9 cellular contexts compared by ENCODE assay signal in genomic region chr3:46929324-46929723, GRCh38. TPM values are rescaled to one million over a fixed set of nuclear protein-coding genes. Genes with fewer than 3 reads are reported as not detected.
DNase-seq lines count a peak whose midpoint lies in the region; ATAC-seq, FAIRE-seq and TF ChIP-seq lines count a peak whose summit lies in the region.
"Had no signal": no experiment of that assay in that cellular context is flagged by ENCODE, and none has a peak within 500 bp of the region (broad histone marks: within the 10 kb centered on the region; RNA-seq: fewer than 3 reads in every experiment).

No MANE protein-coding gene starts in this region.

- CTCF ChIA-PET in HepG2 (lab: Yijun Ruan, JAX; ENCODE audit: low intra/inter-chr PET ratio, low total read pairs): no interaction called here

- peaks cover 26% of the 10 kb centered on the region for H4K20me1 ChIP-seq in HepG2 (ENCODE audit: insufficient read depth, low read length)

- no peak overlapping the region for H3K27ac ChIP-seq in liver (ENCODE audit: low read depth in 1 of 2, low read length in 2 of 2)
- H3K27ac ChIP-seq in HepG2 (ENCODE audit: extremely low read length, insufficient read depth, low read length): no peak overlapping the region
- H3K27ac ChIP-seq in vagina: peak overlapping the region; percentile 77

- no TSS peak for BruUV-seq in HepG2 (replicated peaks; lab: Mats Ljungman, UMichigan)

- H3K79me2 ChIP-seq in HepG2 (ENCODE audit: insufficient read depth, low read length): peaks cover 45% of the 10 kb centered on the region

- H3K4me3 ChIP-seq in liver (ENCODE audit: low read depth in 1 of 3, low read length in 3 of 3): no peak overlapping the region
- H3K4me3 ChIP-seq in HepG2 (replicated peaks in 1 of 3; ENCODE audit: insufficient read depth in 1 of 3, low read depth in 2 of 3, low read length in 3 of 3): no peak overlapping the region
- no peak overlapping the region for H3K4me3 ChIP-seq in vagina

- POLR2A ChIA-PET in HepG2 (lab: Yijun Ruan, JAX): no interaction called here

- H3K4me1 Mint-ChIP-seq in central memory CD8-positive, alpha-beta T cell: peaks cover 68% of the 10 kb centered on the region

- peaks cover 21 to 57% (median 47%) of the 10 kb centered on the region in 4 donors for H3K4me1 ChIP-seq in liver (ENCODE audit: control insufficient read depth in 4 of 4, insufficient read depth in 4 of 4, low read length in 3 of 4)
- peaks cover 43% of the 10 kb centered on the region for H3K4me1 ChIP-seq in HepG2 (ENCODE audit: insufficient read depth, low read length)
- H3K4me1 ChIP-seq in vagina: peaks cover 99% of the 10 kb centered on the region

- intact Hi-C loops in HepG2 (cut with micrococcal nuclease; ENCODE audit: unreplicated experiment) (loop anchor here (10.0 kb wide), 1 partner anchor 45 kb away; the partner anchor contains the start of genes CCDC12 and NBEAL2), vagina (cut with DNase I) (loop anchor here (10.0 kb wide), 2 partner anchors 75 to 395 kb away; no protein-coding TSS in a partner anchor)

- H3K27me3 Mint-ChIP-seq in central memory CD8-positive, alpha-beta T cell: no peaks in the 10 kb centered on the region

- H3K9ac ChIP-seq in liver (ENCODE audit: low read depth in 1 of 2, low read length in 2 of 2): no peak overlapping the region
- no peak overlapping the region for H3K9ac ChIP-seq in HepG2 (ENCODE audit: insufficient read depth, low read depth, low read length)

- TF ChIP-seq CTCF in liver (IDR thresholded peaks at IDR 0.05; ENCODE audit: low read depth, low read length, missing input control): no peak
- no peak for TF ChIP-seq CTCF in HepG2 (CRISPR knock-in tag; IDR thresholded peaks at IDR 0.05)
- no peak for TF ChIP-seq CTCF in vagina (IDR thresholded peaks at IDR 0.05)

- H3K4me2 ChIP-seq in HepG2 (ENCODE audit: low read depth, low read length): no peak overlapping the region

- H3K36me3 ChIP-seq in liver (ENCODE audit: control insufficient read depth in 4 of 4, insufficient read depth in 3 of 4, low read depth in 1 of 4, low read length in 3 of 4) (peaks cover 9 to 14% (median 12%) of the 10 kb centered on the region in 4 donors), HepG2 (replicated peaks in 1 of 2; ENCODE audit: control insufficient read depth in 1 of 2, insufficient read depth in 2 of 2, low read length in 2 of 2) (peaks cover 21 to 54% of the 10 kb centered on the region in 2 experiments), vagina (peaks cover 0 to 14% of the 10 kb centered on the region in 2 donors)

- ATAC-seq in HepG2: no peak
- ATAC-seq in central memory CD8-positive, alpha-beta T cell (replicated peaks; ENCODE audit: extremely low read depth, poor library complexity, severe bottlenecking): no peak

- 45% methylated on average over 2 of the region's 2 CpGs for WGBS in liver
- 92% methylated on average over 2 of the region's 2 CpGs for WGBS in HepG2 (ENCODE audit: low lambda C conversion rate)

- no peaks in the 10 kb centered on the region for H3K27me3 ChIP-seq in liver (ENCODE audit: control insufficient read depth in 4 of 4, insufficient read depth in 4 of 4, low read length in 3 of 4)
- no peaks in the 10 kb centered on the region for H3K27me3 ChIP-seq in HepG2 (ENCODE audit: control insufficient read depth in 1 of 2, insufficient read depth in 2 of 2, low read length in 2 of 2)
- H3K27me3 ChIP-seq in vagina: no peaks in the 10 kb centered on the region

- H3K36me3 Mint-ChIP-seq in central memory CD8-positive, alpha-beta T cell (ENCODE audit: insufficient read depth): peaks cover 18% of the 10 kb centered on the region

- DNase-seq in HepG2 (ENCODE audit: low spot score) (no peak), mucosa of gallbladder (ENCODE audit: low spot score) (peak; percentile 81), vagina (ENCODE audit: extremely low spot score in 2 of 2) (no peak), GM19239 (ENCODE audit: insufficient read length, low spot score) (no peak), LoVo (ENCODE audit: low spot score) (no peak), 8988T (no peak)
- DNase-seq in central memory CD8-positive, alpha-beta T cell (ENCODE audit: low spot score in 2 of 2): no peak

- no peak for TF ChIP-seq EP300 in HepG2 (IDR thresholded peaks at IDR 0.05; ENCODE audit: low read depth in 2 of 2, low read length in 2 of 2)
- no peak for TF ChIP-seq EP300 in HepG2 (CRISPR knock-in tag; IDR thresholded peaks at IDR 0.05; ENCODE audit: borderline replicate concordance)

- H3K9me3 ChIP-seq in liver (ENCODE audit: control insufficient read depth in 4 of 4, low read length in 3 of 4) (no peaks in the 10 kb centered on the region), HepG2 (ENCODE audit: low read length) (no peaks in the 10 kb centered on the region), vagina (no peaks in the 10 kb centered on the region)

- H2AFZ ChIP-seq in HepG2 (ENCODE audit: low read length): no peak overlapping the region

- H3K4me3 Mint-ChIP-seq in central memory CD8-positive, alpha-beta T cell: peak overlapping the region; percentile 65

- TF ChIP-seq RAD21 in liver (IDR thresholded peaks at IDR 0.05) (peak in 1 of 2 donors; percentile 43), HepG2 (CRISPR knock-in tag; IDR thresholded peaks at IDR 0.05) (no peak)

- peaks cover 10% of the 10 kb centered on the region for H3K9me3 Mint-ChIP-seq in central memory CD8-positive, alpha-beta T cell

- peak overlapping the region; percentile 84 for H3K27ac Mint-ChIP-seq in central memory CD8-positive, alpha-beta T cell (ENCODE audit: low read depth)

- TF ChIP-seq POLR2A in HepG2 (IDR thresholded peaks at IDR 0.05; ENCODE audit: insufficient read depth in 1 of 2, low read depth in 2 of 2, low read length in 2 of 2) (no peak), vagina (IDR thresholded peaks at IDR 0.05) (no peak)

- in situ Hi-C loops in HepG2 (cut with HindIII; ENCODE audit: extremely low pct_ligation_motif_present, low pct_unique_long_range_greater_than_20kb): no loop called here

- no peak for FAIRE-seq in HepG2 (lab: Jason Lieb, UNC)
- no peak for FAIRE-seq in GM19239 (lab: Jason Lieb, UNC)
- FAIRE-seq: colon had no signal

RNA-seq across cellular contexts. Expression of gene CCDC12, which starts 47.2 kb away (rescaled TPM):
- total RNA-seq in liver: 10 to 100 TPM in 1 of 2 donors, 1 to 10 TPM in 1; 8.5 to 27.9 TPM
- 10 to 100 TPM; 25.2 to 35.1 TPM for polyA plus RNA-seq in liver
- 49.5 and 55.2 TPM in 2 replicates for total RNA-seq in HepG2 (2016; rRNA removed; fragmentation: Illumina TruSeq; extraction: Trizol)
- 28.7 and 32.4 TPM in 2 replicates for total RNA-seq in HepG2 (2016; cell fraction: cytosol; rRNA removed; fragmentation: Illumina TruSeq; extraction: Trizol; ENCODE audit: low read depth)
- total RNA-seq in HepG2 (2016; cell fraction: insoluble cytoplasmic fraction; rRNA removed; fragmentation: Illumina TruSeq; extraction: Trizol): 52.2 and 56.9 TPM in 2 replicates
- 27.1 and 29.7 TPM in 2 replicates for total RNA-seq in HepG2 (2016; cell fraction: membrane; rRNA removed; fragmentation: Illumina TruSeq; extraction: Trizol)
- 28.6 and 32.0 TPM in 2 replicates for total RNA-seq in HepG2 (2016; cell fraction: nucleus; rRNA removed; fragmentation: Illumina TruSeq; extraction: Trizol)
- polyA plus RNA-seq in HepG2 (2011; rRNA removed): 28.9 and 30.1 TPM in 2 replicates
- 32.7 and 35.6 TPM in 2 replicates for polyA plus RNA-seq in HepG2 (2011; cell fraction: cytosol; rRNA removed)
- 40.0 and 40.6 TPM in 2 replicates for polyA plus RNA-seq in HepG2 (2011; cell fraction: nucleus; rRNA removed)
- polyA plus RNA-seq in HepG2 (2012): 26.3 and 31.7 TPM in 2 replicates
- 14.7 and 15.4 TPM in 2 replicates for polyA plus RNA-seq in HepG2 (2016; cell fraction: cytosol; fragmentation: Illumina TruSeq; extraction: Trizol; ENCODE audit: low read depth)
- polyA plus RNA-seq in HepG2 (2016; cell fraction: insoluble cytoplasmic fraction; fragmentation: Illumina TruSeq; extraction: Trizol; ENCODE audit: low read depth): 73.4 and 79.9 TPM in 2 replicates
- 18.7 and 18.8 TPM in 2 replicates for polyA plus RNA-seq in HepG2 (2016; cell fraction: membrane; fragmentation: Illumina TruSeq; extraction: Trizol; ENCODE audit: low read depth)
- 55.2 TPM in 2 replicates for polyA plus RNA-seq in HepG2 (2016; cell fraction: nucleus; fragmentation: Illumina TruSeq; extraction: Trizol; ENCODE audit: insufficient read depth, low read depth)
- 53.2 and 59.2 TPM in 2 replicates for polyA minus RNA-seq in HepG2 (2011; rRNA and poly(A)+ RNA removed; ENCODE audit: low replicate concordance)
- polyA minus RNA-seq in HepG2 (2011; cell fraction: cytosol; rRNA and poly(A)+ RNA removed): 9.3 and 12.2 TPM in 2 replicates
- polyA minus RNA-seq in HepG2 (2011; cell fraction: nucleus; rRNA and poly(A)+ RNA removed): 41.3 and 55.9 TPM in 2 replicates
- 50.0 TPM for total RNA-seq in mucosa of gallbladder
- 55.5 TPM for total RNA-seq in vagina

RNA-seq across cellular contexts. Expression of gene NBEAL2, which starts 50.1 kb away (rescaled TPM):
- total RNA-seq in liver (10 to 100 TPM in 1 of 2 donors, 1 to 10 TPM in 1; 10.0 to 20.7 TPM), HepG2 (2016; rRNA removed; fragmentation: Illumina TruSeq; extraction: Trizol) (6.0 and 9.7 TPM in 2 replicates), mucosa of gallbladder (150 TPM), vagina (227 TPM)
- polyA plus RNA-seq in liver (1 to 10 TPM; 2.0 to 5.2 TPM), HepG2 (2011; rRNA removed) (12.4 and 15.8 TPM in 2 replicates)
- total RNA-seq in HepG2 (2016; cell fraction: cytosol; rRNA removed; fragmentation: Illumina TruSeq; extraction: Trizol; ENCODE audit: low read depth): 1.8 and 2.7 TPM in 2 replicates
- 6.0 and 8.3 TPM in 2 replicates for total RNA-seq in HepG2 (2016; cell fraction: insoluble cytoplasmic fraction; rRNA removed; fragmentation: Illumina TruSeq; extraction: Trizol)
- total RNA-seq in HepG2 (2016; cell fraction: membrane; rRNA removed; fragmentation: Illumina TruSeq; extraction: Trizol): 4.1 and 4.3 TPM in 2 replicates
- 14.8 and 19.9 TPM in 2 replicates for total RNA-seq in HepG2 (2016; cell fraction: nucleus; rRNA removed; fragmentation: Illumina TruSeq; extraction: Trizol)
- polyA plus RNA-seq in HepG2 (2011; cell fraction: cytosol; rRNA removed): 3.6 and 4.9 TPM in 2 replicates
- polyA plus RNA-seq in HepG2 (2011; cell fraction: nucleus; rRNA removed): 222 and 246 TPM in 2 replicates
- polyA plus RNA-seq in HepG2 (2012): 7.9 and 16.7 TPM in 2 replicates
- polyA plus RNA-seq in HepG2 (2016; cell fraction: cytosol; fragmentation: Illumina TruSeq; extraction: Trizol; ENCODE audit: low read depth): 0.67 and 0.80 TPM in 2 replicates
- 6.4 and 7.7 TPM in 2 replicates for polyA plus RNA-seq in HepG2 (2016; cell fraction: insoluble cytoplasmic fraction; fragmentation: Illumina TruSeq; extraction: Trizol; ENCODE audit: low read depth)
- 1.5 and 1.8 TPM in 2 replicates for polyA plus RNA-seq in HepG2 (2016; cell fraction: membrane; fragmentation: Illumina TruSeq; extraction: Trizol; ENCODE audit: low read depth)
- polyA plus RNA-seq in HepG2 (2016; cell fraction: nucleus; fragmentation: Illumina TruSeq; extraction: Trizol; ENCODE audit: insufficient read depth, low read depth): 69.9 and 76.5 TPM in 2 replicates
- polyA minus RNA-seq in HepG2 (2011; rRNA and poly(A)+ RNA removed; ENCODE audit: low replicate concordance): 8.9 and 19.6 TPM in 2 replicates
- polyA minus RNA-seq in HepG2 (2011; cell fraction: cytosol; rRNA and poly(A)+ RNA removed): 2.9 and 3.9 TPM in 2 replicates
- 18.7 and 21.3 TPM in 2 replicates for polyA minus RNA-seq in HepG2 (2011; cell fraction: nucleus; rRNA and poly(A)+ RNA removed)

RNA-seq across cellular contexts. Expression of gene PTH1R, which starts 51.8 kb away (rescaled TPM):
- total RNA-seq in liver (10 to 100 TPM in 1 of 2 donors, 1 to 10 TPM in 1; 7.2 to 28.4 TPM), HepG2 (2016; rRNA removed; fragmentation: Illumina TruSeq; extraction: Trizol) (not detected in 2 replicates), mucosa of gallbladder (11.7 TPM), vagina (13.0 TPM)
- polyA plus RNA-seq in liver (10 to 100 TPM; 19.8 to 27.4 TPM), HepG2 (2011; rRNA removed) (not detected in 2 replicates)
- total RNA-seq in HepG2 (2016; cell fraction: cytosol; rRNA removed; fragmentation: Illumina TruSeq; extraction: Trizol; ENCODE audit: low read depth): not detected in 2 replicates
- not detected in 2 replicates for total RNA-seq in HepG2 (2016; cell fraction: insoluble cytoplasmic fraction; rRNA removed; fragmentation: Illumina TruSeq; extraction: Trizol)
- total RNA-seq in HepG2 (2016; cell fraction: membrane; rRNA removed; fragmentation: Illumina TruSeq; extraction: Trizol): not detected in 2 replicates
- total RNA-seq in HepG2 (2016; cell fraction: nucleus; rRNA removed; fragmentation: Illumina TruSeq; extraction: Trizol): not detected in 2 replicates
- not detected in 2 replicates for polyA plus RNA-seq in HepG2 (2011; cell fraction: cytosol; rRNA removed)
- 0.10 TPM in 1 of 2 replicates, not detected in the other for polyA plus RNA-seq in HepG2 (2011; cell fraction: nucleus; rRNA removed)
- not detected in 2 replicates for polyA plus RNA-seq in HepG2 (2012)
- not detected in 2 replicates for polyA plus RNA-seq in HepG2 (2016; cell fraction: cytosol; fragmentation: Illumina TruSeq; extraction: Trizol; ENCODE audit: low read depth)
- polyA plus RNA-seq in HepG2 (2016; cell fraction: insoluble cytoplasmic fraction; fragmentation: Illumina TruSeq; extraction: Trizol; ENCODE audit: low read depth): not detected in 2 replicates
- polyA plus RNA-seq in HepG2 (2016; cell fraction: membrane; fragmentation: Illumina TruSeq; extraction: Trizol; ENCODE audit: low read depth): not detected in 2 replicates
- not detected in 2 replicates for polyA plus RNA-seq in HepG2 (2016; cell fraction: nucleus; fragmentation: Illumina TruSeq; extraction: Trizol; ENCODE audit: insufficient read depth, low read depth)
- not detected in 2 replicates for polyA minus RNA-seq in HepG2 (2011; rRNA and poly(A)+ RNA removed; ENCODE audit: low replicate concordance)
- polyA minus RNA-seq in HepG2 (2011; cell fraction: cytosol; rRNA and poly(A)+ RNA removed): not detected in 2 replicates
- polyA minus RNA-seq in HepG2 (2011; cell fraction: nucleus; rRNA and poly(A)+ RNA removed): not detected in 2 replicates

Comparison
In these comparisons a context has a peak if more than half of its experiments do, and no peak if none do; other contexts are left out.
1. RNA of gene PTH1R, which starts 51.8 kb away (total RNA-seq): 7.2 to 28.4 TPM in liver, 13.0 TPM in vagina (single experiment) and 11.7 TPM in mucosa of gallbladder (single experiment); not detected in HepG2; every median in the first group is over 4 times any median in the second.